In genomic region chr13:41296879-41297646, GRCh38 we compare ENCODE assay signal across 22 cellular contexts.
"Had no signal": no experiment of that assay in that cellular context is flagged by ENCODE, and none has a peak within 500 bp of the region (broad histone marks: within the 10 kb centered on the region; RNA-seq: fewer than 3 reads in every experiment).

No MANE protein-coding gene starts in this region.

- H3K4me3 ChIP-seq: breast epithelium, colonic mucosa, hepatocyte, left lung, lung, neural progenitor cell, thyroid gland had no signal

- H3K27ac Mint-ChIP-seq: activated B cell treated with CpG ODN at 0.5 μM for 24 hours; activated CD4-positive, alpha-beta T cell treated with anti-CD3 and anti-CD28 coated beads for 36 hours; activated naive CD8-positive, alpha-beta T cell treated with anti-CD3 and anti-CD28 coated beads for 36 hours; immature natural killer cell; naive thymus-derived CD4-positive, alpha-beta T cell; neural progenitor cell; progenitor cell of endocrine pancreas; T-helper 1 cell treated with Interleukin-12 subunit alpha and Interleukin-12 subunit beta and Interleukin-4 antibody, amounts not matched to agents 30 μg/mL and 1 μg/mL, for 36 hours had no signal

- H3K36me3 ChIP-seq: breast epithelium, colonic mucosa, left lung, neural progenitor cell, thyroid gland had no signal

- ATAC-seq: activated CD4-positive, alpha-beta T cell treated with anti-CD3 and anti-CD28 coated beads for 36 hours; foreskin keratinocyte; left lung; naive thymus-derived CD4-positive, alpha-beta T cell had no signal

- H3K4me3 Mint-ChIP-seq: activated B cell treated with CpG ODN at 0.5 μM for 24 hours; activated CD4-positive, alpha-beta T cell treated with anti-CD3 and anti-CD28 coated beads for 36 hours; activated naive CD8-positive, alpha-beta T cell treated with anti-CD3 and anti-CD28 coated beads for 36 hours; immature natural killer cell; naive thymus-derived CD4-positive, alpha-beta T cell; neural progenitor cell; T-helper 1 cell treated with Interleukin-12 subunit alpha and Interleukin-12 subunit beta and Interleukin-4 antibody, amounts not matched to agents 30 μg/mL and 1 μg/mL, for 36 hours had no signal

- H3K9me3 Mint-ChIP-seq: activated B cell treated with CpG ODN at 0.5 μM for 24 hours; activated naive CD8-positive, alpha-beta T cell treated with anti-CD3 and anti-CD28 coated beads for 36 hours; neural progenitor cell had no signal

- H2AFZ ChIP-seq: hepatocyte, neural progenitor cell had no signal

- H3K9me3 ChIP-seq: colonic mucosa, thyroid gland had no signal

- H3K79me2 ChIP-seq: hepatocyte had no signal

- H3K27me3 Mint-ChIP-seq: activated B cell treated with CpG ODN at 0.5 μM for 24 hours; activated CD4-positive, alpha-beta T cell treated with anti-CD3 and anti-CD28 coated beads for 36 hours; activated naive CD8-positive, alpha-beta T cell treated with anti-CD3 and anti-CD28 coated beads for 36 hours; progenitor cell of endocrine pancreas had no signal

- H3K9ac ChIP-seq: neural progenitor cell had no signal

- H3K27me3 ChIP-seq: breast epithelium, colonic mucosa, foreskin keratinocyte, hepatocyte, left lung, neural progenitor cell, thyroid gland had no signal

- H3K4me2 ChIP-seq: hepatocyte, neural progenitor cell had no signal

- H3K4me1 ChIP-seq: breast epithelium, colonic mucosa, foreskin keratinocyte, left lung, neural progenitor cell had no signal

- H3K27ac ChIP-seq: breast epithelium, colonic mucosa, epithelial cell of prostate, foreskin keratinocyte, hepatocyte, left lung, neural progenitor cell, thyroid gland had no signal

- H3K36me3 Mint-ChIP-seq: activated naive CD8-positive, alpha-beta T cell treated with anti-CD3 and anti-CD28 coated beads for 36 hours; neural progenitor cell had no signal

- DNase-seq: activated B cell treated with CpG ODN at 0.5 μM for 24 hours; activated CD4-positive, alpha-beta T cell treated with anti-CD3 and anti-CD28 coated beads for 36 hours; activated CD4-positive, alpha-beta T cell treated with anti-CD3 and anti-CD28 coated beads, Interleukin-2, amount 50 U/mL, for 4 hours; activated naive CD4-positive, alpha-beta T cell treated with Interleukin-2 at 50 U/mL for 16 hours; activated naive CD8-positive, alpha-beta T cell treated with anti-CD3 and anti-CD28 coated beads for 36 hours; activated T-cell treated with anti-CD3 and anti-CD28 coated beads, Interleukin-2, amount 50 U/mL, for 48 hours; colonic mucosa; foreskin keratinocyte; immature natural killer cell; kidney glomerular epithelial cell; left lung; naive thymus-derived CD4-positive, alpha-beta T cell; stimulated activated CD4-positive, alpha-beta T cell treated with anti-CD3 and anti-CD28 coated beads, Interleukin-4, amount 100 ng/mL, for 24 hours; stimulated activated naive CD4-positive, alpha-beta T cell treated with Interleukin-2 at 50 U/mL for 16 hours; thyroid gland had no signal

- H3K4me1 Mint-ChIP-seq: activated B cell treated with CpG ODN at 0.5 μM for 24 hours, immature natural killer cell, neural progenitor cell had no signal
